Comparison of ENCODE assay signal across 8 cellular contexts in genomic region chr12:62601765-62602444, GRCh38.
DNase-seq lines count a peak whose midpoint lies in the region; ATAC-seq and TF ChIP-seq lines count a peak whose summit lies in the region.

No MANE protein-coding gene starts in this region.

- H3K27ac ChIP-seq in caudate nucleus (ENCODE audit: low read depth, low read length) = peak overlapping the region; percentile 99

- H3K4me3 Mint-ChIP-seq in IgD-negative memory B cell (peak overlapping the region; percentile 84 to 99 (median 98)), natural killer cell (peak overlapping the region; percentile 91)

- CTCF ChIA-PET in BJ (lab: Yijun Ruan, JAX) = interaction anchor here (0.7 to 3.0 kb wide), 6 partner anchors 20 to 197 kb away, joined by 3 to 33 read pairs (median 10); no protein-coding TSS in a partner anchor

- TF ChIP-seq CTCF in BJ (IDR thresholded peaks at IDR 0.05; ENCODE audit: insufficient read depth, low read depth, low read length) (no peak), natural killer cell (IDR thresholded peaks at IDR 0.05) (no peak)

- H3K27ac Mint-ChIP-seq in IgD-negative memory B cell = peak overlapping the region; percentile 100
- peak overlapping the region; percentile 99 to 100 for H3K27ac Mint-ChIP-seq in natural killer cell

- H3K36me3 Mint-ChIP-seq in IgD-negative memory B cell (peaks cover 7% of the 10 kb centered on the region), natural killer cell (no peaks in the 10 kb centered on the region)

- H3K27me3 Mint-ChIP-seq in IgD-negative memory B cell (no peaks in the 10 kb centered on the region), natural killer cell (ENCODE audit: low read depth in 2 of 2) (no peaks in the 10 kb centered on the region)

- H3K4me3 ChIP-seq in BJ (ENCODE audit: low read depth, low read length) = peak overlapping the region; percentile 69

- H3K27me3 ChIP-seq in BJ (ENCODE audit: control insufficient read depth, insufficient read depth, low read length) = no peaks in the 10 kb centered on the region

- no peaks in the 10 kb centered on the region for H3K9me3 Mint-ChIP-seq in IgD-negative memory B cell
- H3K9me3 Mint-ChIP-seq in natural killer cell = no peaks in the 10 kb centered on the region

- POLR2A ChIA-PET in BJ (lab: Charles Lee) = interaction anchor here (0.6 to 0.7 kb wide), 2 partner anchors 192 to 333 kb away, joined by 3 to 5 read pairs; no protein-coding TSS in a partner anchor

- intact Hi-C loops in natural killer cell (cut with micrococcal nuclease) = loop anchor here (2.0 kb wide), 1 partner anchor 135 kb away; the partner anchor contains the start of gene MON2

- DNase-seq in BJ (ENCODE audit: low read depth) (no peak), caudate nucleus (lab: John Stamatoyannopoulos, UW) (no peak), natural killer cell (no peak)
- DNase-seq in activated effector memory CD4-positive, alpha-beta T cell treated with Interleukin-2 at 50 U/mL for 16 hours = no peak
- DNase-seq in stimulated activated CD4-positive, alpha-beta T cell treated with anti-CD3 and anti-CD28 coated beads, Interleukin-2, amount 100 ng/mL, for 48 hours = no peak

- ATAC-seq in natural killer cell (no peak), HG03469 (IDR thresholded peaks at IDR 0.05; ENCODE audit: unreplicated experiment) (no peak), HG02610 (IDR thresholded peaks at IDR 0.05; ENCODE audit: unreplicated experiment) (no peak)

- H3K4me1 Mint-ChIP-seq in IgD-negative memory B cell = peaks cover 21 to 35% (median 27%) of the 10 kb centered on the region in 3 donors
- peaks cover 34 to 36% of the 10 kb centered on the region in 2 donors for H3K4me1 Mint-ChIP-seq in natural killer cell

- H3K36me3 ChIP-seq in BJ (ENCODE audit: control insufficient read depth, insufficient read depth, low read length) = no peaks in the 10 kb centered on the region
